ENCODE assay signal across 9 cellular contexts in genomic region chr17:38893612-38894011, GRCh38. TPM values are rescaled to one million over a fixed set of nuclear protein-coding genes. Genes with fewer than 3 reads are reported as not detected.
DNase-seq lines count a peak whose midpoint lies in the region; ATAC-seq and TF ChIP-seq lines count a peak whose summit lies in the region.
"Had no signal": no experiment of that assay in that cellular context is flagged by ENCODE, and none has a peak within 500 bp of the region (broad histone marks: within the 10 kb centered on the region; RNA-seq: fewer than 3 reads in every experiment).

No MANE protein-coding gene starts in this region.

- H3K4me1 ChIP-seq in body of pancreas, result peaks cover 42% of the 10 kb centered on the region
- peaks cover 32% of the 10 kb centered on the region for H3K4me1 ChIP-seq in mesodermal cell (ENCODE audit: control insufficient read depth, insufficient read depth, low read length, poor library complexity, severe bottlenecking)
- H3K4me1 ChIP-seq in uterus, result peaks cover 6 to 27% of the 10 kb centered on the region in 2 donors

- peak overlapping the region in 3 of 4 donors; percentile 31 to 56 (median 56) for H3K27ac ChIP-seq in body of pancreas
- H3K27ac ChIP-seq in mesodermal cell (ENCODE audit: low read depth, low read length, severe bottlenecking), result peak overlapping the region; percentile 41
- peak overlapping the region; percentile 44 to 49 for H3K27ac ChIP-seq in uterus
- H3K27ac ChIP-seq: SK-N-MC had no signal

- TF ChIP-seq CTCF in body of pancreas (IDR thresholded peaks at IDR 0.05) (no peak), uterus (IDR thresholded peaks at IDR 0.05) (no peak)

- 62 to 70% methylated on average over 4 to 6 of the region's 6 CpGs for WGBS in body of pancreas, 2 donors
- 63 to 74% methylated on average over 4 to 6 of the region's 6 CpGs for WGBS in mesodermal cell (ENCODE audit: insufficient coverage in 2 of 2), 2 experiments

- ATAC-seq in body of pancreas, result peak; percentile 22
- ATAC-seq in HG03045 (IDR thresholded peaks at IDR 0.05; ENCODE audit: unreplicated experiment), result no peak

- H3K27me3 ChIP-seq in body of pancreas, result no peaks in the 10 kb centered on the region
- H3K27me3 ChIP-seq in uterus, result no peaks in the 10 kb centered on the region
- H3K27me3 ChIP-seq in MG63, result no peaks in the 10 kb centered on the region

- H3K4me3 ChIP-seq in body of pancreas, result no peak overlapping the region
- no peak overlapping the region for H3K4me3 ChIP-seq in mesodermal cell (ENCODE audit: extremely low read depth, insufficient read depth, low read length, poor library complexity, severe bottlenecking)
- no peak overlapping the region for H3K4me3 ChIP-seq in uterus
- no peak overlapping the region for H3K4me3 ChIP-seq in MG63
- H3K4me3 ChIP-seq: SK-N-MC had no signal

- H3K36me3 ChIP-seq in body of pancreas (replicated peaks in 1 of 2; ENCODE audit: insufficient read depth in 1 of 2, low read depth in 2 of 2) (peaks cover 2 to 9% of the 10 kb centered on the region in 2 donors), mesodermal cell (ENCODE audit: control insufficient read depth, insufficient read depth, low read length) (peaks cover 85% of the 10 kb centered on the region), uterus (no peaks in the 10 kb centered on the region), MG63 (peaks cover 94% of the 10 kb centered on the region)

- TF ChIP-seq POLR2A in body of pancreas (IDR thresholded peaks at IDR 0.05) (no peak), uterus (IDR thresholded peaks at IDR 0.05) (no peak)

- peak; percentile 35 for DNase-seq in activated naive CD4-positive, alpha-beta T cell treated with Interleukin-2 at 50 U/mL for 16 hours
- DNase-seq in activated naive CD4-positive, alpha-beta T cell (lab: John Stamatoyannopoulos, UW), result no peak
- peak in 1 of 4 donors; percentile 52 for DNase-seq in body of pancreas
- no peak for DNase-seq in uterus
- DNase-seq in SIG-M5 treated with dmso at 0.1 percent for 504 hours (lab: John Stamatoyannopoulos, UW; ENCODE audit: unreplicated experiment), result no peak
- DNase-seq in MG63, result no peak

- intact Hi-C loops in body of pancreas (cut with DNase I) (no loop called here), uterus (cut with DNase I; ENCODE audit: low total_unique reads) (no loop called here)

- H3K9me3 ChIP-seq in body of pancreas, result no peaks in the 10 kb centered on the region
- no peaks in the 10 kb centered on the region for H3K9me3 ChIP-seq in mesodermal cell (ENCODE audit: control insufficient read depth, low read length)
- no peaks in the 10 kb centered on the region for H3K9me3 ChIP-seq in uterus
- H3K9me3 ChIP-seq in MG63, result no peaks in the 10 kb centered on the region

RNA-seq across cellular contexts. Expression of gene LASP1, which starts 23.8 kb away (rescaled TPM):
- total RNA-seq in body of pancreas, result 10 to 100 TPM; 70.3 to 76.1 TPM
- polyA plus RNA-seq in mesodermal cell (2013, experiment 1 of 2), result 151 TPM
- 139 TPM for polyA plus RNA-seq in mesodermal cell (2013, experiment 2 of 2)
- 100 to 1,000 TPM in 1 of 4 donors, 10 to 100 TPM in 3; 21.2 to 119 (median 58.2) TPM for total RNA-seq in uterus
- 228 and 323 TPM in 2 replicates for total RNA-seq in MG63 (2014; rRNA removed; shearing (Covaris generic); ENCODE audit: low replicate concordance)

RNA-seq across cellular contexts. Expression of gene RPL23, which starts 40.1 kb away (rescaled TPM):
- total RNA-seq in body of pancreas, result 100 to 1,000 TPM; 693 to 755 TPM
- polyA plus RNA-seq in mesodermal cell (2013, experiment 1 of 2), result 2,211 TPM
- polyA plus RNA-seq in mesodermal cell (2013, experiment 2 of 2), result 2,367 TPM
- total RNA-seq in uterus, result 1,000 to 10,000 TPM; 1,418 to 5,044 (median 2,630) TPM
- total RNA-seq in MG63 (2014; rRNA removed; shearing (Covaris generic); ENCODE audit: low replicate concordance), result 2,314 and 3,514 TPM in 2 replicates
